7 cellular contexts compared by ENCODE assay signal in the genomic region with DNA sequence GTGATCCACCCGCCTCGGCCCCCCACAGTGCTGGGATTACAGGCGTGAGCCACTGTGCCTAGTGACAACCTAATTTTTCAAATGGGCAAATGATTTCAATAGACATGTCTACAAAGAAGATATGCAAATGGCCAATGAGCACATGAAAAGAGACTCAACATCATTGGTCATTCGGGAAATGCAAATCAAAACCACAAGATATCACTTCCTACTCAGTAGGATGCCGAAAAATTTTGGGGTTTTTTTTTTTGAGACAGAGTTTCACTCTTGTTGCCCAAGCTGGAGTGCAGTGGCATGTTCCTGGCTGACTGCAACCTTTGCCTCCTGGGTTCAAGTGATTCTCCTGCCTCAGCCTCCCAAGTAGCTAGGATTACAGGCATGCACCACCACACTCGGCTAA. TPM values are rescaled to one million over a fixed set of nuclear protein-coding genes. Genes with fewer than 3 reads are reported as not detected.
"Had no signal": no experiment of that assay in that cellular context is flagged by ENCODE, and none has a peak within 500 bp of the region (broad histone marks: within the 10 kb centered on the region; RNA-seq: fewer than 3 reads in every experiment).

No MANE protein-coding gene starts in this region.

RNA-seq across cellular contexts. Expression of a gene that starts 13.1 kb away (rescaled TPM):
- total RNA-seq: M059J, NCI-H460, OCI-LY7, Right ventricle myocardium inferior, RPMI7951, SJCRH30, SK-MEL-5 had no signal
